ENCODE assay signal across 26 cellular contexts in genomic region chr4:3391422-3391821, GRCh38. TPM values are rescaled to one million over a fixed set of nuclear protein-coding genes. Genes with fewer than 3 reads are reported as not detected.
"Had no signal": no experiment of that assay in that cellular context is flagged by ENCODE, and none has a peak within 500 bp of the region (broad histone marks: within the 10 kb centered on the region; RNA-seq: fewer than 3 reads in every experiment).

No MANE protein-coding gene starts in this region.

- H3K9me3 ChIP-seq: lower lobe of right lung, right lobe of liver, thoracic aorta, upper lobe of right lung had no signal

- ATAC-seq: activated CD4-positive, CD25-positive, alpha-beta regulatory T cell treated with anti-CD3 and anti-CD28 coated beads, Interleukin-2, amount 50 U/mL, for 24 hours; activated T-cell treated with anti-CD3 and anti-CD28 coated beads, Interleukin-2, amount 50 U/mL, for 72 hours; heart right ventricle; lower lobe of right lung; naive thymus-derived CD4-positive, alpha-beta T cell; right lobe of liver; upper lobe of right lung had no signal

- H3K27me3 ChIP-seq: heart right ventricle, right lobe of liver, upper lobe of right lung had no signal

- H3K27ac ChIP-seq: epithelial cell of prostate, heart right ventricle, lower lobe of right lung, right lobe of liver, thoracic aorta, upper lobe of right lung had no signal

- DNase-seq: activated CD4-positive, alpha-beta memory T cell treated with anti-CD3 and anti-CD28 coated beads, Interleukin-2, amount 10 ng/mL, durations not matched to agents 7 days and 5 days; activated CD4-positive, alpha-beta T cell treated with anti-CD3 and anti-CD28 coated beads, Interleukin-2, amount 10 ng/mL, durations not matched to agents 24 days and 14 days; activated effector memory CD4-positive, alpha-beta T cell treated with Interleukin-2 at 50 U/mL for 16 hours; activated naive CD4-positive, alpha-beta T cell treated with anti-CD3 and anti-CD28 coated beads for 36 hours; activated naive CD8-positive, alpha-beta T cell treated with anti-CD3 and anti-CD28 coated beads, Interleukin-2, amount 10 ng/mL, durations not matched to agents 7 days and 5 days; activated T-cell treated with anti-CD3 and anti-CD28 coated beads, Interleukin-2, amount 50 U/mL, for 72 hours; amniotic stem cell; cerebellar nuclear complex; cortex of kidney; heart right ventricle; lower lobe of right lung; naive thymus-derived CD4-positive, alpha-beta T cell; occipital lobe; right lobe of liver; small intestine; stimulated activated CD4-positive, alpha-beta T cell treated with anti-CD3 and anti-CD28 coated beads, Interleukin-2, amount 100 ng/mL, for 48 hours; stimulated activated naive CD4-positive, alpha-beta T cell; upper lobe of right lung had no signal

- H3K4me3 ChIP-seq: heart right ventricle, lower lobe of right lung, right lobe of liver, thoracic aorta, upper lobe of right lung had no signal

- FAIRE-seq: bronchial epithelial cell, small intestine had no signal

- H3K36me3 ChIP-seq: heart right ventricle, lower lobe of right lung, thoracic aorta, upper lobe of right lung had no signal

RNA-seq across cellular contexts. Expression of gene HGFAC, which starts 50.3 kb away (rescaled TPM):
- total RNA-seq: activated CD4-positive, alpha-beta memory T cell treated with anti-CD3 and anti-CD28 coated beads, Interleukin-2, amount 10 ng/mL, durations not matched to agents 7 days and 5 days; activated CD4-positive, alpha-beta T cell treated with anti-CD3 and anti-CD28 coated beads, Interleukin-2, amount 10 ng/mL, durations not matched to agents 24 days and 14 days; activated naive CD4-positive, alpha-beta T cell treated with anti-CD3 and anti-CD28 coated beads for 36 hours; activated naive CD8-positive, alpha-beta T cell treated with anti-CD3 and anti-CD28 coated beads, Interleukin-2, amount 10 ng/mL, durations not matched to agents 7 days and 5 days; bronchial epithelial cell; fibroblast of villous mesenchyme; mesenteric fat pad; T-helper 2 cell treated with Interferon-gamma antibody and Interleukin-4, amounts not matched to agents 100 ng/mL and 5 ng/mL, for 36 hours had no signal
- polyA plus RNA-seq: keratinocyte; naive thymus-derived CD4-positive, alpha-beta T cell had no signal
